1 cellular context compared by ENCODE assay signal in the genomic region with DNA sequence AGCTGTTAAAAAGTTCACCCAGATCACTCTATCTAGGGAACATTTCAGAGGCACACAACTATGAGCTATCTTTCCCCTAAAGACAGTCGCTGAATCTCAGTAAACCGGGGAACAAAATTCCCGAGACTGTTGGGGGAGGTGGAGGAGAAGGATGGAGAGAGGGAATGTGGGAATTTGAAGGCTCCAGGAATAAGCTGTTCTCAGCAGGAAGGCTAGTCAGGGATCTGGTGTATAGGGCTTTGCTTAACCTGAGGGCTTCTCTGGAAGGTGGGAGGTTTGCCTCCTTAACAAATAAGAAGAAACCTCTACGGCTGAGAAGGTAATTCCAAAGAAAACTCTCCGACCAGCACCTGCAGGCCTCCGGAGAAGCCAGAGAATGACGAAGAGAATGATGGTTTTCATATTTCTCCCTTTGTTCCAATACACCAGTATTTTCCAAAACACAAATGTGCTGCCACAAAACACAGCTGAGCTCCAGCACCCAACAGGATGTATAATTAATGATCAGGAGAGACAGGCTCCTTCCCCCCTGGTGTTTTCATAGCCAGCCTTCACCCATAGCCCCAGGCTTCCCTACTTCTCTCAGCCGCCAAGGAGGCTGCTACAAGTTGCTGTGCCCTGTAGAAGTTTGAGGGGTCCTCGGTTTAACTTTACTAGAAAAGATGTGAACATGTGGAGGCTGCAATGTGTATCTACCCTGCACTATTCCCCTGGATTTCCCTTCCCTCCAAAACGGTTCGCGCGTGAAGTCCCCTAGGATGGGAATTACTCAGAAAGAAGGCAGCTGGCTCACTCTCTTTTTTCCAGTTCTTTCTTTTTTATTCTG.
TF ChIP-seq lines count a peak whose summit lies in the region.

No MANE protein-coding gene starts in this region.

TF ChIP-seq in SK-N-SH treated with all-trans-retinoic acid at 6 μM for 48 hours, 23 proteins besides CTCF, POLR2A, EP300 and RAD21 (continued from another document):
- TF ChIP-seq, protein P1, sequence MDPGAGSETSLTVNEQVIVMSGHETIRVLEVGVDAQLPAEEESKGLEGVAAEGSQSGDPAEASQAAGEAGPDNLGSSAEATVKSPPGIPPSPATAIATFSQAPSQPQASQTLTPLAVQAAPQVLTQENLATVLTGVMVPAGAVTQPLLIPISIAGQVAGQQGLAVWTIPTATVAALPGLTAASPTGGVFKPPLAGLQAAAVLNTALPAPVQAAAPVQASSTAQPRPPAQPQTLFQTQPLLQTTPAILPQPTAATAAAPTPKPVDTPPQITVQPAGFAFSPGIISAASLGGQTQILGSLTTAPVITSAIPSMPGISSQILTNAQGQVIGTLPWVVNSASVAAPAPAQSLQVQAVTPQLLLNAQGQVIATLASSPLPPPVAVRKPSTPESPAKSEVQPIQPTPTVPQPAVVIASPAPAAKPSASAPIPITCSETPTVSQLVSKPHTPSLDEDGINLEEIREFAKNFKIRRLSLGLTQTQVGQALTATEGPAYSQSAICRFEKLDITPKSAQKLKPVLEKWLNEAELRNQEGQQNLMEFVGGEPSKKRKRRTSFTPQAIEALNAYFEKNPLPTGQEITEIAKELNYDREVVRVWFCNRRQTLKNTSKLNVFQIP (CRISPR knock-in tag; IDR thresholded peaks at IDR 0.05; ENCODE audit: borderline replicate concordance, low read depth), result no peak
